1 cellular context compared by ENCODE assay signal in genomic region chr18:76546282-76546572, GRCh38.
TF ChIP-seq lines count a peak whose summit lies in the region.

No MANE protein-coding gene starts in this region.

TF ChIP-seq in IMR-90, 13 proteins besides CTCF, POLR2A, EP300 and RAD21:
- TF ChIP-seq BHLHE40 (IDR thresholded peaks at IDR 0.05; ENCODE audit: low read depth, low read length): no peak
